In the genomic region with DNA sequence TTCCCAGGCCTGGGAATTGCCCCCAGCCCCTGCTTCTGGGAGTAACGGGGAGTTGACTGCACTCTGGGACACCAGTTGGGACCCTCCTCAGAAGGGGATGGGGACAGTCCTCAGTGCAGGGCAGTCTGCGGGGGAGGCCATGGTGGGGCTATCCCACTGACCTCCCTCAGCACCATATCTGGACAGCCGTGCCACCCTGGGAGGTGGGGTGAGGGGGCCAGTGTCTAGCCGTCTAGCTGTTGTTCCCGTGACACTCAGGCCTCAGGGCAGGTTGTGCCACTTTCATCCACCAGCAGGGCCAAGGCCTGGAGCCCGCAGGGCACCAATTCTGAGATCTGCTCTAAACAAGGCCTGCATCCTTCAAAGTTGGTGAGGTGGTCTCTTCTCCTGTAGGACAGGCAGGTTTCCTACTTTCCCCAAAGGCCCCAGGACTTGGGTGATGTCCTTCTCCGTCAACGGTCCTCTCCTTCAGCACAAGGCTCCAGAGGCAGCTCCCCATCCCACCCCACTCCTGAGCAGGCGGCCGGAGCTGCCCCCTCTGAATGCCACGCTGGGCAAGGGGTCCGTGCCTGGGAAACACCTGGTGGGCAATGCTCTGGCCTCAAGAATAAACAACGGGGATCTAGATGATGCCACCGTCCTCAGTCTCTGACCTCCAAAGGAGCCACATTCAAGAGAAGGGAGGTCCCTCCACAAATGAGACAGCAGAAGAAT, we compare ENCODE assay signal across 1 cellular context.
TF ChIP-seq lines count a peak whose summit lies in the region.

No MANE protein-coding gene starts in this region.

TF ChIP-seq in HepG2, 621 proteins besides CTCF, POLR2A, EP300 and RAD21:
- TF ChIP-seq, protein P1, sequence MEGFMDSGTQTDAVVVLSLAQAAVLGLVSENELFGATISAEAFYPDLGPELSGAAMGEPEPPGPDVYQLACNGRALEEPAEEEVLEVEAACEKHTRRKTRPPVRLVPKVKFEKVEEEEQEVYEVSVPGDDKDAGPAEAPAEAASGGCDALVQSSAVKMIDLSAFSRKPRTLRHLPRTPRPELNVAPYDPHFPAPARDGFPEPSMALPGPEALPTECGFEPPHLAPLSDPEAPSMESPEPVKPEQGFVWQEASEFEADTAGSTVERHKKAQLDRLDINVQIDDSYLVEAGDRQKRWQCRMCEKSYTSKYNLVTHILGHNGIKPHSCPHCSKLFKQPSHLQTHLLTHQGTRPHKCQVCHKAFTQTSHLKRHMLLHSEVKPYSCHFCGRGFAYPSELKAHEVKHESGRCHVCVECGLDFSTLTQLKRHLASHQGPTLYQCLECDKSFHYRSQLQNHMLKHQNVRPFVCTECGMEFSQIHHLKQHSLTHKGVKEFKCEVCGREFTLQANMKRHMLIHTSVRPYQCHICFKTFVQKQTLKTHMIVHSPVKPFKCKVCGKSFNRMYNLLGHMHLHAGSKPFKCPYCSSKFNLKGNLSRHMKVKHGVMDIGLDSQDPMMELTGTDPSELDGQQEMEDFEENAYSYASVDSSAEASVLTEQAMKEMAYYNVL (CRISPR knock-in tag; IDR thresholded peaks at IDR 0.05; ENCODE audit: borderline replicate concordance), result no peak
- 0 out of 2 replicates have a peak, but pooled peaks have one; percentile 31 for TF ChIP-seq EZH2 (conservative IDR thresholded peaks at IDR 0.05; ENCODE audit: low read depth, low read length)
- TF ChIP-seq, protein P2, sequence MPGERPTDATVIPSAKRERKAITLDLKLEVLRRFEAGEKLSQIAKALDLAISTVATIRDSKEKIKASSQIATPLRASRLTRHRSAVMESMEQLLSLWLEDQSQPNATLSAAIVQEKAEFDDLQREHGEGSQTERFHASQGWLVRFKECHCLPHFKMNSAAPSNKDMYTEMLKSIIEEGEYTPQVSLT (CRISPR knock-in tag; IDR thresholded peaks at IDR 0.05; ENCODE audit: borderline replicate concordance, low read depth), result no peak
- no peak for TF ChIP-seq SRSF4 (IDR thresholded peaks at IDR 0.05; ENCODE audit: low read depth, low read length, poor library complexity, severe bottlenecking)
- TF ChIP-seq, protein P3, sequence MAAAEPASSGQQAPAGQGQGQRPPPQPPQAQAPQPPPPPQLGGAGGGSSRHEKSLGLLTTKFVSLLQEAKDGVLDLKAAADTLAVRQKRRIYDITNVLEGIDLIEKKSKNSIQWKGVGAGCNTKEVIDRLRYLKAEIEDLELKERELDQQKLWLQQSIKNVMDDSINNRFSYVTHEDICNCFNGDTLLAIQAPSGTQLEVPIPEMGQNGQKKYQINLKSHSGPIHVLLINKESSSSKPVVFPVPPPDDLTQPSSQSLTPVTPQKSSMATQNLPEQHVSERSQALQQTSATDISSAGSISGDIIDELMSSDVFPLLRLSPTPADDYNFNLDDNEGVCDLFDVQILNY (CRISPR knock-in tag; conservative IDR thresholded peaks at IDR 0.05), result no peak
